In the genomic region with DNA sequence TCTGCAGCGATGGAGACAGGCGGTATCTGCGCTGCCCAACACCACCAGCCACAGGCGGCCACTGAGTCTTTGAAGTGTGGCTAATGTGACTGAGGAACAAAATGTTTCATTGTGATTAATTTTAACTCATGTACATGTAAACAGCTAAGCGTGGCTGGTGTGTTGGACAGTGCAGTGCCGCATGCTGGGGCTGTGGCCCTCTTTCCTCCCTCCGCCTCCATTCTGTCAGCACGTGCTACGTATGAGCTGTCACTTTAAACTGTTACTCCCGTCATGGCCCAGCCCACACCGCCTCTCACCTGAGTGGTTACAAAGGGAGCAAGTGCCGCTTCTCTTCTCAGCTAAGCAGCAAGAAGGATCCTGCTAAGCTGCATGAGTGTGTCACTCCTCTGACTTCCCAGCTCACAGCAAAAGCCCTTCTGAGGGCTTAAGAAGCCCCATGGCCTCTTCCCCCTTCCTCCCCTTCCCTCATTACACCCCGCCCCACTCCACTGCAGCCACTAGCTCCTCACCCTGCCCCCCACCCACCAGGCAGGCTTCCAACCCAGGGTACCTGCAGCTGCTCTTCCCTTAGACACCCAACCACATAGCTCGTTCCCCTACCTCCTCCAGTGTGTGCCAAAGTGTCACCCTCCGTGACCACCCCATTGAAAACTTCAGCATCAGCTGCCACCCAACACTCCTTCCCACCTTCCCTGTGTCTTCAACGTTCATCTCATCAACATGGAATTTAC, we compare ENCODE assay signal across 1 cellular context.
TF ChIP-seq lines count a peak whose summit lies in the region.

No MANE protein-coding gene starts in this region.

TF ChIP-seq in HepG2, 621 proteins besides CTCF, POLR2A, EP300 and RAD21 (continued from another document and continues in another):
- no peak for TF ChIP-seq PRDM15 (CRISPR knock-in tag; IDR thresholded peaks at IDR 0.05)
- no peak for TF ChIP-seq ZNF790 (CRISPR knock-in tag; IDR thresholded peaks at IDR 0.05; ENCODE audit: borderline replicate concordance)
- no peak for TF ChIP-seq ZNF468 (CRISPR knock-in tag; IDR thresholded peaks at IDR 0.05)
- no peak for TF ChIP-seq U2AF2 (IDR thresholded peaks at IDR 0.05; ENCODE audit: low read depth, low read length)
- TF ChIP-seq ZNF652 (CRISPR knock-in tag; IDR thresholded peaks at IDR 0.05; ENCODE audit: borderline replicate concordance, low read depth) = no peak
- TF ChIP-seq, protein P1, sequence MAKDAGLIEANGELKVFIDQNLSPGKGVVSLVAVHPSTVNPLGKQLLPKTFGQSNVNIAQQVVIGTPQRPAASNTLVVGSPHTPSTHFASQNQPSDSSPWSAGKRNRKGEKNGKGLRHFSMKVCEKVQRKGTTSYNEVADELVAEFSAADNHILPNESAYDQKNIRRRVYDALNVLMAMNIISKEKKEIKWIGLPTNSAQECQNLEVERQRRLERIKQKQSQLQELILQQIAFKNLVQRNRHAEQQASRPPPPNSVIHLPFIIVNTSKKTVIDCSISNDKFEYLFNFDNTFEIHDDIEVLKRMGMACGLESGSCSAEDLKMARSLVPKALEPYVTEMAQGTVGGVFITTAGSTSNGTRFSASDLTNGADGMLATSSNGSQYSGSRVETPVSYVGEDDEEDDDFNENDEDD (CRISPR knock-in tag; IDR thresholded peaks at IDR 0.05; ENCODE audit: borderline replicate concordance) = peak; percentile 52; the same call in 1 of the 2 replicates
- TF ChIP-seq ZNF367 (CRISPR knock-in tag; IDR thresholded peaks at IDR 0.05; ENCODE audit: borderline replicate concordance) = no peak
- TF ChIP-seq ATF1 (CRISPR knock-in tag; IDR thresholded peaks at IDR 0.05) = no peak
- peak; percentile 32; the same call in 1 of the 2 replicates for TF ChIP-seq BHLHE40 (IDR thresholded peaks at IDR 0.05; ENCODE audit: low read length)
- TF ChIP-seq ZNF354B (CRISPR knock-in tag; IDR thresholded peaks at IDR 0.05) = no peak
- TF ChIP-seq FOXC1 (CRISPR knock-in tag; IDR thresholded peaks at IDR 0.05; ENCODE audit: borderline replicate concordance) = no peak
- TF ChIP-seq, protein P2, sequence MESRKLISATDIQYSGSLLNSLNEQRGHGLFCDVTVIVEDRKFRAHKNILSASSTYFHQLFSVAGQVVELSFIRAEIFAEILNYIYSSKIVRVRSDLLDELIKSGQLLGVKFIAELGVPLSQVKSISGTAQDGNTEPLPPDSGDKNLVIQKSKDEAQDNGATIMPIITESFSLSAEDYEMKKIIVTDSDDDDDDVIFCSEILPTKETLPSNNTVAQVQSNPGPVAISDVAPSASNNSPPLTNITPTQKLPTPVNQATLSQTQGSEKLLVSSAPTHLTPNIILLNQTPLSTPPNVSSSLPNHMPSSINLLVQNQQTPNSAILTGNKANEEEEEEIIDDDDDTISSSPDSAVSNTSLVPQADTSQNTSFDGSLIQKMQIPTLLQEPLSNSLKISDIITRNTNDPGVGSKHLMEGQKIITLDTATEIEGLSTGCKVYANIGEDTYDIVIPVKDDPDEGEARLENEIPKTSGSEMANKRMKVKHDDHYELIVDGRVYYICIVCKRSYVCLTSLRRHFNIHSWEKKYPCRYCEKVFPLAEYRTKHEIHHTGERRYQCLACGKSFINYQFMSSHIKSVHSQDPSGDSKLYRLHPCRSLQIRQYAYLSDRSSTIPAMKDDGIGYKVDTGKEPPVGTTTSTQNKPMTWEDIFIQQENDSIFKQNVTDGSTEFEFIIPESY (CRISPR knock-in tag; IDR thresholded peaks at IDR 0.05) = 0 out of 2 replicates have a peak, but pooled peaks have one; percentile 25
- TF ChIP-seq RBM22 (optimal IDR thresholded peaks at IDR 0.05; ENCODE audit: low read length) = no peak
- TF ChIP-seq ARNT2 (CRISPR knock-in tag; IDR thresholded peaks at IDR 0.05; ENCODE audit: low read depth) = no peak
- no peak for TF ChIP-seq ZSCAN31 (CRISPR knock-in tag; IDR thresholded peaks at IDR 0.05; ENCODE audit: low read depth)
- no peak for TF ChIP-seq ETV5 (CRISPR knock-in tag; IDR thresholded peaks at IDR 0.05; ENCODE audit: borderline replicate concordance)
- TF ChIP-seq, protein P3, sequence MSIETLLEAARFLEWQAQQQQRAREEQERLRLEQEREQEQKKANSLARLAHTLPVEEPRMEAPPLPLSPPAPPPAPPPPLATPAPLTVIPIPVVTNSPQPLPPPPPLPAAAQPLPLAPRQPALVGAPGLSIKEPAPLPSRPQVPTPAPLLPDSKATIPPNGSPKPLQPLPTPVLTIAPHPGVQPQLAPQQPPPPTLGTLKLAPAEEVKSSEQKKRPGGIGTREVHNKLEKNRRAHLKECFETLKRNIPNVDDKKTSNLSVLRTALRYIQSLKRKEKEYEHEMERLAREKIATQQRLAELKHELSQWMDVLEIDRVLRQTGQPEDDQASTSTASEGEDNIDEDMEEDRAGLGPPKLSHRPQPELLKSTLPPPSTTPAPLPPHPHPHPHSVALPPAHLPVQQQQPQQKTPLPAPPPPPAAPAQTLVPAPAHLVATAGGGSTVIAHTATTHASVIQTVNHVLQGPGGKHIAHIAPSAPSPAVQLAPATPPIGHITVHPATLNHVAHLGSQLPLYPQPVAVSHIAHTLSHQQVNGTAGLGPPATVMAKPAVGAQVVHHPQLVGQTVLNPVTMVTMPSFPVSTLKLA (IDR thresholded peaks at IDR 0.05) = peak; percentile 29; the same call in 1 of the 2 replicates
- TF ChIP-seq, protein P4, sequence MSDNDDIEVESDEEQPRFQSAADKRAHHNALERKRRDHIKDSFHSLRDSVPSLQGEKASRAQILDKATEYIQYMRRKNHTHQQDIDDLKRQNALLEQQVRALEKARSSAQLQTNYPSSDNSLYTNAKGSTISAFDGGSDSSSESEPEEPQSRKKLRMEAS (IDR thresholded peaks at IDR 0.05) = peak; percentile 68
- no peak for TF ChIP-seq ZNF83 (CRISPR knock-in tag; IDR thresholded peaks at IDR 0.05; ENCODE audit: borderline replicate concordance)
- TF ChIP-seq, protein P5, sequence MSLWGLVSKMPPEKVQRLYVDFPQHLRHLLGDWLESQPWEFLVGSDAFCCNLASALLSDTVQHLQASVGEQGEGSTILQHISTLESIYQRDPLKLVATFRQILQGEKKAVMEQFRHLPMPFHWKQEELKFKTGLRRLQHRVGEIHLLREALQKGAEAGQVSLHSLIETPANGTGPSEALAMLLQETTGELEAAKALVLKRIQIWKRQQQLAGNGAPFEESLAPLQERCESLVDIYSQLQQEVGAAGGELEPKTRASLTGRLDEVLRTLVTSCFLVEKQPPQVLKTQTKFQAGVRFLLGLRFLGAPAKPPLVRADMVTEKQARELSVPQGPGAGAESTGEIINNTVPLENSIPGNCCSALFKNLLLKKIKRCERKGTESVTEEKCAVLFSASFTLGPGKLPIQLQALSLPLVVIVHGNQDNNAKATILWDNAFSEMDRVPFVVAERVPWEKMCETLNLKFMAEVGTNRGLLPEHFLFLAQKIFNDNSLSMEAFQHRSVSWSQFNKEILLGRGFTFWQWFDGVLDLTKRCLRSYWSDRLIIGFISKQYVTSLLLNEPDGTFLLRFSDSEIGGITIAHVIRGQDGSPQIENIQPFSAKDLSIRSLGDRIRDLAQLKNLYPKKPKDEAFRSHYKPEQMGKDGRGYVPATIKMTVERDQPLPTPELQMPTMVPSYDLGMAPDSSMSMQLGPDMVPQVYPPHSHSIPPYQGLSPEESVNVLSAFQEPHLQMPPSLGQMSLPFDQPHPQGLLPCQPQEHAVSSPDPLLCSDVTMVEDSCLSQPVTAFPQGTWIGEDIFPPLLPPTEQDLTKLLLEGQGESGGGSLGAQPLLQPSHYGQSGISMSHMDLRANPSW (CRISPR knock-in tag; IDR thresholded peaks at IDR 0.05; ENCODE audit: borderline replicate concordance) = no peak
- TF ChIP-seq DNMT1 (CRISPR knock-in tag; IDR thresholded peaks at IDR 0.05) = no peak
- TF ChIP-seq, protein P6, sequence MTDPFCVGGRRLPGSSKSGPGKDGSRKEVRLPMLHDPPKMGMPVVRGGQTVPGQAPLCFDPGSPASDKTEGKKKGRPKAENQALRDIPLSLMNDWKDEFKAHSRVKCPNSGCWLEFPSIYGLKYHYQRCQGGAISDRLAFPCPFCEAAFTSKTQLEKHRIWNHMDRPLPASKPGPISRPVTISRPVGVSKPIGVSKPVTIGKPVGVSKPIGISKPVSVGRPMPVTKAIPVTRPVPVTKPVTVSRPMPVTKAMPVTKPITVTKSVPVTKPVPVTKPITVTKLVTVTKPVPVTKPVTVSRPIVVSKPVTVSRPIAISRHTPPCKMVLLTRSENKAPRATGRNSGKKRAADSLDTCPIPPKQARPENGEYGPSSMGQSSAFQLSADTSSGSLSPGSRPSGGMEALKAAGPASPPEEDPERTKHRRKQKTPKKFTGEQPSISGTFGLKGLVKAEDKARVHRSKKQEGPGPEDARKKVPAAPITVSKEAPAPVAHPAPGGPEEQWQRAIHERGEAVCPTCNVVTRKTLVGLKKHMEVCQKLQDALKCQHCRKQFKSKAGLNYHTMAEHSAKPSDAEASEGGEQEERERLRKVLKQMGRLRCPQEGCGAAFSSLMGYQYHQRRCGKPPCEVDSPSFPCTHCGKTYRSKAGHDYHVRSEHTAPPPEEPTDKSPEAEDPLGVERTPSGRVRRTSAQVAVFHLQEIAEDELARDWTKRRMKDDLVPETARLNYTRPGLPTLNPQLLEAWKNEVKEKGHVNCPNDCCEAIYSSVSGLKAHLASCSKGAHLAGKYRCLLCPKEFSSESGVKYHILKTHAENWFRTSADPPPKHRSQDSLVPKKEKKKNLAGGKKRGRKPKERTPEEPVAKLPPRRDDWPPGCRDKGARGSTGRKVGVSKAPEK (CRISPR knock-in tag; IDR thresholded peaks at IDR 0.05; ENCODE audit: borderline replicate concordance) = no peak
- TF ChIP-seq CSRNP2 (CRISPR knock-in tag; conservative IDR thresholded peaks at IDR 0.05; ENCODE audit: low read depth) = no peak
- no peak for TF ChIP-seq ZNF10 (CRISPR knock-in tag; IDR thresholded peaks at IDR 0.05; ENCODE audit: borderline replicate concordance, low read depth)
- TF ChIP-seq SSRP1 (CRISPR knock-in tag; IDR thresholded peaks at IDR 0.05) = no peak
- peak; percentile 48; the same call in 1 of the 2 replicates for TF ChIP-seq SAP130 (CRISPR knock-in tag; IDR thresholded peaks at IDR 0.05; ENCODE audit: low read depth)
- no peak for TF ChIP-seq DMTF1 (CRISPR knock-in tag; IDR thresholded peaks at IDR 0.05)
- TF ChIP-seq MEIS2 (CRISPR knock-in tag; IDR thresholded peaks at IDR 0.05) = no peak
- TF ChIP-seq GRHL1 (CRISPR knock-in tag; conservative IDR thresholded peaks at IDR 0.05) = no peak
- TF ChIP-seq ZMAT3 (CRISPR knock-in tag; conservative IDR thresholded peaks at IDR 0.05) = no peak
